Comparison of ENCODE assay signal across 8 cellular contexts in genomic region chr4:38664704-38665401, GRCh38. TPM values are rescaled to one million over a fixed set of nuclear protein-coding genes. Genes with fewer than 3 reads are reported as not detected.
A peak's percentile ranks its signal among the peaks of the same experiment; 100 is the strongest.
DNase-seq lines count a peak whose midpoint lies in the region; ATAC-seq and TF ChIP-seq lines count a peak whose summit lies in the region.

No MANE protein-coding gene starts in this region.

- H3K27me3 Mint-ChIP-seq in GM23338 (ENCODE audit: insufficient read depth, low read depth, poor library complexity) (peaks cover 23% of the 10 kb centered on the region), naive B cell (no peaks in the 10 kb centered on the region)
- H3K27me3 Mint-ChIP-seq in activated T-cell treated with anti-CD3 and anti-CD28 coated beads, Interleukin-2, amount 50 U/mL, for 72 hours (ENCODE audit: low read depth), result no peaks in the 10 kb centered on the region

- H3K9me3 Mint-ChIP-seq in GM23338, result peaks cover 2% of the 10 kb centered on the region; the same call in 1 of the 3 replicates
- peaks cover 0 to 2% of the 10 kb centered on the region in 2 donors for H3K9me3 Mint-ChIP-seq in activated T-cell treated with anti-CD3 and anti-CD28 coated beads, Interleukin-2, amount 50 U/mL, for 72 hours
- no peaks in the 10 kb centered on the region for H3K9me3 Mint-ChIP-seq in naive B cell

- peaks cover 35% of the 10 kb centered on the region for H3K4me1 ChIP-seq in GM23338 (ENCODE audit: insufficient read depth)
- peaks cover 9% of the 10 kb centered on the region for H3K4me1 ChIP-seq in fibroblast of lung (ENCODE audit: control insufficient read depth, extremely low read depth, insufficient read depth, low read length)

- H3K36me3 Mint-ChIP-seq in GM23338 (ENCODE audit: low read depth), result peaks cover 13% of the 10 kb centered on the region; the same call in 2 of the 3 replicates
- peaks cover 0 to 3% of the 10 kb centered on the region in 2 donors for H3K36me3 Mint-ChIP-seq in activated T-cell treated with anti-CD3 and anti-CD28 coated beads, Interleukin-2, amount 50 U/mL, for 72 hours (ENCODE audit: insufficient read depth in 2 of 2)
- H3K36me3 Mint-ChIP-seq in naive B cell, result no peaks in the 10 kb centered on the region

- peak; percentile 21 for ATAC-seq in GM23338
- ATAC-seq in activated T-cell treated with anti-CD3 and anti-CD28 coated beads, Interleukin-2, amount 50 U/mL, for 72 hours (replicated peaks in 1 of 2), result peak in 1 of 2 donors; percentile 4
- no peak for ATAC-seq in naive B cell (ENCODE audit: low read depth in 2 of 2)
- no peak for ATAC-seq in HG03280 (IDR thresholded peaks at IDR 0.05; ENCODE audit: unreplicated experiment)

- H3F3A ChIP-seq in GM23338 (replicated peaks; ENCODE audit: low read depth), result 0 out of 2 replicates have a peak, but pooled peaks cover 3% of the 10 kb centered on the region

- no peak overlapping the region for H2AFZ ChIP-seq in GM23338
- no peak overlapping the region for H2AFZ ChIP-seq in fibroblast of lung (ENCODE audit: low read length)

- no peak for TF ChIP-seq CTCF in AG04450 (IDR thresholded peaks at IDR 0.05; ENCODE audit: low read depth, low read length)
- TF ChIP-seq CTCF in GM23338 (conservative IDR thresholded peaks at IDR 0.05; ENCODE audit: low read depth in 2 of 2), result no peak
- no peak for TF ChIP-seq CTCF in fibroblast of lung (conservative IDR thresholded peaks at IDR 0.05 in 1 of 2, IDR thresholded peaks at IDR 0.05 in 1 of 2; ENCODE audit: low read depth in 1 of 2, low read length in 2 of 2)

- DNase-seq in AG04450 (ENCODE audit: low read depth, low spot score) (no peak), GM23338 (ENCODE audit: low spot score) (peak; percentile 60), NCI-H526 treated with DMSO at 0.1 percent for 48 hours (lab: John Stamatoyannopoulos, UW) (peak; percentile 62), fibroblast of lung (ENCODE audit: low read depth in 2 of 2) (peak; percentile 56 to 63), naive B cell (no peak), ureter (ENCODE audit: low spot score) (peak; percentile 80)
- peak; percentile 33 to 38 for DNase-seq in activated T-cell treated with anti-CD3 and anti-CD28 coated beads, Interleukin-2, amount 50 U/mL, for 72 hours

- H3K27ac ChIP-seq in AG04450 (ENCODE audit: low read depth, low read length) (peak overlapping the region; percentile 89), GM23338 (ENCODE audit: low read depth) (peak overlapping the region; percentile 68), fibroblast of lung (ENCODE audit: insufficient read depth, low read length) (peak overlapping the region; percentile 90)

- H4K20me1 ChIP-seq in GM23338 (replicated peaks; ENCODE audit: insufficient read depth) (no peaks in the 10 kb centered on the region), fibroblast of lung (ENCODE audit: control insufficient read depth, extremely low read depth, insufficient read depth, low read length) (no peaks in the 10 kb centered on the region)

- H3K9me3 ChIP-seq in AG04450 (ENCODE audit: control insufficient read depth, insufficient read depth, low read length) (no peaks in the 10 kb centered on the region; the same call in 1 of the 2 replicates), fibroblast of lung (ENCODE audit: control insufficient read depth, insufficient read depth, low read depth, low read length) (no peaks in the 10 kb centered on the region)

- peak overlapping the region; percentile 93 for H3K9ac ChIP-seq in fibroblast of lung (ENCODE audit: insufficient read depth, low read length)

- H3K4me3 Mint-ChIP-seq in GM23338 (peak overlapping the region; percentile 95), naive B cell (peak overlapping the region; percentile 83 to 98 (median 96))
- peak overlapping the region; percentile 80 to 83 for H3K4me3 Mint-ChIP-seq in activated T-cell treated with anti-CD3 and anti-CD28 coated beads, Interleukin-2, amount 50 U/mL, for 72 hours

- POLR2A ChIA-PET in AG04450 (lab: Yijun Ruan, JAX), result no interaction called here

- no peaks in the 10 kb centered on the region for H3K9me2 ChIP-seq in GM23338 (ENCODE audit: insufficient read depth)

- H3K4me2 ChIP-seq in GM23338, result peak overlapping the region; percentile 86
- peak overlapping the region; percentile 90 for H3K4me2 ChIP-seq in fibroblast of lung (ENCODE audit: extremely low read depth, insufficient read depth, low read length)

- H3K27me3 ChIP-seq in AG04450 (ENCODE audit: control insufficient read depth, insufficient read depth, low read length), result no peaks in the 10 kb centered on the region
- H3K27me3 ChIP-seq in GM23338 (ENCODE audit: insufficient read depth), result peaks cover 35% of the 10 kb centered on the region
- H3K27me3 ChIP-seq in fibroblast of lung (ENCODE audit: control insufficient read depth, insufficient read depth, low read length), result no peaks in the 10 kb centered on the region

- H3K79me2 ChIP-seq in GM23338 (replicated peaks; ENCODE audit: insufficient read depth) (peaks cover 38% of the 10 kb centered on the region), fibroblast of lung (ENCODE audit: control insufficient read depth, insufficient read depth, low read length) (peaks cover 53% of the 10 kb centered on the region)

- H3K36me3 ChIP-seq in GM23338 (ENCODE audit: insufficient read depth), result no peaks in the 10 kb centered on the region
- H3K36me3 ChIP-seq in fibroblast of lung (ENCODE audit: control insufficient read depth, insufficient read depth, low read length), result no peaks in the 10 kb centered on the region

- CTCF ChIA-PET in AG04450 (lab: Charles Lee), result interaction anchor here (1.0 to 2.9 kb wide), 2 partner anchors 10 to 345 kb away, joined by 3 to 25 read pairs; no protein-coding TSS in a partner anchor

- H3K4me3 ChIP-seq in AG04450 (ENCODE audit: low read depth, low read length), result peak overlapping the region; percentile 73
- H3K4me3 ChIP-seq in GM23338, result peak overlapping the region; percentile 75
- peak overlapping the region; percentile 44 to 89 (median 76) for H3K4me3 ChIP-seq in fibroblast of lung (replicated peaks in 1 of 4; ENCODE audit: control extremely low read depth in 1 of 4, insufficient read depth in 1 of 4, low read depth in 3 of 4, low read length in 4 of 4)

- H3K27ac Mint-ChIP-seq in GM23338, result peak overlapping the region; percentile 83
- H3K27ac Mint-ChIP-seq in activated T-cell treated with anti-CD3 and anti-CD28 coated beads, Interleukin-2, amount 50 U/mL, for 72 hours, result peak overlapping the region; percentile 90
- peak overlapping the region; percentile 85 to 98 (median 96) for H3K27ac Mint-ChIP-seq in naive B cell

- H3K4me1 Mint-ChIP-seq in GM23338, result peaks cover 53% of the 10 kb centered on the region
- peaks cover 63% of the 10 kb centered on the region for H3K4me1 Mint-ChIP-seq in activated T-cell treated with anti-CD3 and anti-CD28 coated beads, Interleukin-2, amount 50 U/mL, for 72 hours (ENCODE audit: low read depth)
- peaks cover 50 to 68% (median 65%) of the 10 kb centered on the region in 3 donors for H3K4me1 Mint-ChIP-seq in naive B cell

RNA-seq across cellular contexts. Expression of gene KLF3, which starts 0.9 kb away (rescaled TPM):
- polyA plus RNA-seq in AG04450 (2011; rRNA removed) (22.1 and 24.3 TPM in 2 replicates), GM23338 (2016; fragmentation: Nextera tagmentation; extraction: Ambion mirVana) (14.1 and 15.0 TPM in 2 replicates), fibroblast of lung (16.3 and 18.9 TPM in 2 replicates), naive B cell (ENCODE audit: low read depth in 6 of 6) (10 to 100 TPM; 34.3 to 91.0 (median 58.5) TPM)
- 33.5 and 46.4 TPM in 2 replicates for polyA minus RNA-seq in AG04450 (2011; rRNA and poly(A)+ RNA removed)
- total RNA-seq in GM23338 (2014; rRNA removed; shearing (Covaris generic)), result 16.5 and 19.2 TPM in 2 replicates
- total RNA-seq in activated T-cell treated with anti-CD3 and anti-CD28 coated beads, Interleukin-2, amount 50 U/mL, for 72 hours, result 1 to 10 TPM; 7.4 to 9.6 TPM
- total RNA-seq in fibroblast of lung (12.1 and 12.4 TPM in 2 replicates), ureter (81.8 TPM)
- polyA plus RNA-seq in fibroblast of lung (2012), result 11.2 and 14.3 TPM in 2 replicates
- polyA minus RNA-seq in fibroblast of lung (ENCODE audit: low replicate concordance), result 11.0 and 13.6 TPM in 2 replicates

Comparison
In these comparisons a context has a peak if more than half of its experiments do, and no peak if none do; other contexts are left out.
1. DNase-seq: peak in GM23338 (single experiment), NCI-H526 treated with DMSO at 0.1 percent for 48 hours (single experiment), activated T-cell treated with anti-CD3 and anti-CD28 coated beads, Interleukin-2, amount 50 U/mL, for 72 hours (2 of 2), fibroblast of lung (2 of 2) and ureter (single experiment); none in AG04450 (single experiment) and naive B cell (single experiment).
2. Peak in every context shown above with its lines, with median percentiles within 50 percentile points of each other: H3K27ac ChIP-seq, H3K4me3 ChIP-seq, H3K27ac Mint-ChIP-seq and H3K4me3 Mint-ChIP-seq.